In genomic region chr3:129399895-129400357, GRCh38 we compare ENCODE assay signal across 8 cellular contexts. TPM values are rescaled to one million over a fixed set of nuclear protein-coding genes. Genes with fewer than 3 reads are reported as not detected.
DNase-seq lines count a peak whose midpoint lies in the region; ATAC-seq and TF ChIP-seq lines count a peak whose summit lies in the region.

No MANE protein-coding gene starts in this region.

- TF ChIP-seq CTCF in DOHH2 (IDR thresholded peaks at IDR 0.05; ENCODE audit: low read depth, low read length, poor library complexity, severe bottlenecking) (no peak), HFFc6 (IDR thresholded peaks at IDR 0.05) (peak; percentile 52), heart left ventricle (IDR thresholded peaks at IDR 0.05) (no peak)

- DNase-seq in HFFc6 (peak; percentile 26), T-cell (no peak), heart left ventricle (no peak), iPS-NIHi11 (ENCODE audit: low spot score) (no peak), medulla oblongata (ENCODE audit: extremely low spot score) (no peak)
- DNase-seq in stimulated activated naive B cell treated with anti-CD40 and anti-IgM and Interleukin-4, amounts not matched to agents 10 μg/mL and 1 μg/mL and 100 μg/mL, for 72 hours, result peak; percentile 63

- H3F3A ChIP-seq in DOHH2 (ENCODE audit: control insufficient read depth, insufficient read depth), result peaks cover 2% of the 10 kb centered on the region; the same call in 1 of the 2 replicates

- POLR2A ChIA-PET in T-cell (lab: Charles Lee), result interaction anchor here (0.6 to 1.3 kb wide), 8 partner anchors 9 to 1728 kb away, joined by 3 to 8 read pairs (median 5); partner anchors contain the start of genes IFT122 (in 1 of the 2) and MBD4 (in 1 of the 2)

- H3K27ac ChIP-seq in DOHH2 (ENCODE audit: low read depth, low read length) (peak overlapping the region; percentile 87), heart left ventricle (peak overlapping the region; percentile 64 to 97 (median 88))

- no peak for TF ChIP-seq POLR2A in heart left ventricle (IDR thresholded peaks at IDR 0.05)

- H3K27ac Mint-ChIP-seq in HFFc6, result peak overlapping the region; percentile 100
- H3K27ac Mint-ChIP-seq in T-cell, result peak overlapping the region; percentile 99 to 100
- peak overlapping the region; percentile 96 for H3K27ac Mint-ChIP-seq in stimulated activated naive B cell treated with anti-CD40 and anti-IgM and Interleukin-4, amounts not matched to agents 10 μg/mL and 1 μg/mL and 100 μg/mL, for 72 hours

- H4K20me1 ChIP-seq in DOHH2 (ENCODE audit: control insufficient read depth, insufficient read depth, low read depth, low read length), result peaks cover 15% of the 10 kb centered on the region

- peaks cover 44% of the 10 kb centered on the region for H3K79me2 ChIP-seq in DOHH2 (ENCODE audit: control insufficient read depth, low read length)

- H3K9me3 Mint-ChIP-seq in HFFc6 (no peaks in the 10 kb centered on the region), T-cell (no peaks in the 10 kb centered on the region)
- peaks cover 0 to 3% of the 10 kb centered on the region in 2 donors for H3K9me3 Mint-ChIP-seq in stimulated activated naive B cell treated with anti-CD40 and anti-IgM and Interleukin-4, amounts not matched to agents 10 μg/mL and 1 μg/mL and 100 μg/mL, for 72 hours

- intact Hi-C loops in heart left ventricle (cut with DNase I), result no loop called here

- H3K4me3 Mint-ChIP-seq in HFFc6 (peak overlapping the region; percentile 98), T-cell (peak overlapping the region; percentile 95 to 100 (median 98))
- peak overlapping the region; percentile 95 to 98 for H3K4me3 Mint-ChIP-seq in stimulated activated naive B cell treated with anti-CD40 and anti-IgM and Interleukin-4, amounts not matched to agents 10 μg/mL and 1 μg/mL and 100 μg/mL, for 72 hours

- 50 to 68% (median 54%) methylated on average over 8 of the region's 8 CpGs for WGBS in heart left ventricle, 4 donors

- CTCF ChIA-PET in T-cell (lab: Charles Lee), result interaction anchor here (0.6 to 1.2 kb wide), 8 partner anchors 12 to 695 kb away, joined by 3 to 14 read pairs (median 4); partner anchors contain the start of genes IFT122 (in 1 of the 2) and MBD4 (in 1 of the 2)

- H3K4me1 Mint-ChIP-seq in HFFc6 (ENCODE audit: low read depth), result peaks cover 32% of the 10 kb centered on the region
- H3K4me1 Mint-ChIP-seq in T-cell, result peaks cover 39 to 47% (median 40%) of the 10 kb centered on the region in 3 donors
- H3K4me1 Mint-ChIP-seq in stimulated activated naive B cell treated with anti-CD40 and anti-IgM and Interleukin-4, amounts not matched to agents 10 μg/mL and 1 μg/mL and 100 μg/mL, for 72 hours, result peaks cover 25 to 33% of the 10 kb centered on the region in 2 donors

- H3K27me3 ChIP-seq in DOHH2 (ENCODE audit: control insufficient read depth, low read length), result no peaks in the 10 kb centered on the region
- no peaks in the 10 kb centered on the region for H3K27me3 ChIP-seq in heart left ventricle

- ATAC-seq in T-cell (replicated peaks in 1 of 4) (no peak), heart left ventricle (peak in 2 of 4 donors; percentile 5 to 19), GM21381 (IDR thresholded peaks at IDR 0.05; ENCODE audit: unreplicated experiment) (no peak)
- peak; percentile 73 to 78 for ATAC-seq in stimulated activated naive B cell treated with anti-CD40 and anti-IgM and Interleukin-4, amounts not matched to agents 10 μg/mL and 1 μg/mL and 100 μg/mL, for 72 hours (replicated peaks)

- H3K4me2 ChIP-seq in DOHH2 (ENCODE audit: low read length), result peak overlapping the region; percentile 80

- H3K36me3 ChIP-seq in DOHH2 (ENCODE audit: control insufficient read depth, low read length), result peaks cover 34% of the 10 kb centered on the region
- peaks cover 0 to 20% (median 6%) of the 10 kb centered on the region in 9 donors for H3K36me3 ChIP-seq in heart left ventricle

- H3K4me1 ChIP-seq in DOHH2 (ENCODE audit: control insufficient read depth, low read length) (peaks cover 48% of the 10 kb centered on the region), heart left ventricle (peaks cover 0 to 28% (median 13%) of the 10 kb centered on the region in 12 donors)

- H3K36me3 Mint-ChIP-seq in HFFc6 (ENCODE audit: low read depth) (peaks cover 17% of the 10 kb centered on the region; the same call in 1 of the 2 replicates), T-cell (peaks cover 7% of the 10 kb centered on the region)
- peaks cover 6 to 20% of the 10 kb centered on the region in 2 donors for H3K36me3 Mint-ChIP-seq in stimulated activated naive B cell treated with anti-CD40 and anti-IgM and Interleukin-4, amounts not matched to agents 10 μg/mL and 1 μg/mL and 100 μg/mL, for 72 hours

- H3K9me2 ChIP-seq in DOHH2 (replicated peaks; ENCODE audit: control insufficient read depth, low read length), result no peaks in the 10 kb centered on the region

- H3K27me3 Mint-ChIP-seq in HFFc6 (ENCODE audit: insufficient read depth), result peaks cover 3% of the 10 kb centered on the region
- no peaks in the 10 kb centered on the region for H3K27me3 Mint-ChIP-seq in T-cell
- H3K27me3 Mint-ChIP-seq in stimulated activated naive B cell treated with anti-CD40 and anti-IgM and Interleukin-4, amounts not matched to agents 10 μg/mL and 1 μg/mL and 100 μg/mL, for 72 hours, result no peaks in the 10 kb centered on the region

- H3K4me3 ChIP-seq in DOHH2 (ENCODE audit: low read length) (peak overlapping the region; percentile 89), heart left ventricle (peak overlapping the region in 7 of 12 donors; percentile 80 to 99 (median 86))

- H3K9me3 ChIP-seq in DOHH2 (ENCODE audit: control insufficient read depth, insufficient read depth, low read length) (no peaks in the 10 kb centered on the region), heart left ventricle (no peaks in the 10 kb centered on the region)

RNA-seq across cellular contexts. Expression of gene EFCAB12, which starts 28.5 kb away (rescaled TPM):
- under 1 TPM in 5 of 6 experiments, not detected in 1; 0.09 to 0.14 (median 0.12) TPM for total RNA-seq in HFFc6 (2021; fragmentation: NEBNext Ultra II Directional; extraction: Animal tissue kit (Norgen Biotek cat#: 25700))
- total RNA-seq in T-cell (1 to 10 TPM; 1.2 to 2.7 (median 2.2) TPM), heart left ventricle (under 1 TPM in 4 of 9 donors, not detected in 5; 0.09 to 0.20 (median 0.14) TPM)
- under 1 TPM; 0.07 to 0.11 TPM for polyA plus RNA-seq in heart left ventricle

RNA-seq across cellular contexts. Expression of gene MBD4, which starts 39.8 kb away (rescaled TPM):
- 10 to 100 TPM; 18.7 to 25.7 (median 21.8) TPM for total RNA-seq in HFFc6 (2021; fragmentation: NEBNext Ultra II Directional; extraction: Animal tissue kit (Norgen Biotek cat#: 25700))
- total RNA-seq in T-cell (10 to 100 TPM; 43.1 to 59.4 (median 45.2) TPM), heart left ventricle (10 to 100 TPM; 13.0 to 26.7 (median 20.6) TPM)
- 10 to 100 TPM; 10.8 to 42.3 TPM for polyA plus RNA-seq in heart left ventricle

RNA-seq across cellular contexts. Expression of gene IFT122, which starts 40.1 kb away (rescaled TPM):
- total RNA-seq in HFFc6 (2021; fragmentation: NEBNext Ultra II Directional; extraction: Animal tissue kit (Norgen Biotek cat#: 25700)), result 10 to 100 TPM; 12.2 to 18.8 (median 18.2) TPM
- total RNA-seq in T-cell (10 to 100 TPM; 15.0 to 23.9 (median 18.1) TPM), heart left ventricle (10 to 100 TPM; 13.1 to 34.2 (median 16.6) TPM)
- 10 to 100 TPM in 1 of 2 donors, 1 to 10 TPM in 1; 7.2 to 25.2 TPM for polyA plus RNA-seq in heart left ventricle

Comparison
In these comparisons a context has a peak if more than half of its experiments do, and no peak if none do; other contexts are left out.
1. DNase-seq: peak in HFFc6 (single experiment) and stimulated activated naive B cell treated with anti-CD40 and anti-IgM and Interleukin-4, amounts not matched to agents 10 μg/mL and 1 μg/mL and 100 μg/mL, for 72 hours (single experiment); none in T-cell (0 of 34), heart left ventricle (0 of 5), iPS-NIHi11 (single experiment) and medulla oblongata (single experiment).
2. ATAC-seq: peak in stimulated activated naive B cell treated with anti-CD40 and anti-IgM and Interleukin-4, amounts not matched to agents 10 μg/mL and 1 μg/mL and 100 μg/mL, for 72 hours (2 of 2); none in T-cell (0 of 4) and GM21381 (single experiment).
3. Peak in every context shown above with its lines, with median percentiles within 50 percentile points of each other: H3K27ac Mint-ChIP-seq and H3K4me3 Mint-ChIP-seq.